Comparison of ENCODE assay signal across 9 cellular contexts in the genomic region with DNA sequence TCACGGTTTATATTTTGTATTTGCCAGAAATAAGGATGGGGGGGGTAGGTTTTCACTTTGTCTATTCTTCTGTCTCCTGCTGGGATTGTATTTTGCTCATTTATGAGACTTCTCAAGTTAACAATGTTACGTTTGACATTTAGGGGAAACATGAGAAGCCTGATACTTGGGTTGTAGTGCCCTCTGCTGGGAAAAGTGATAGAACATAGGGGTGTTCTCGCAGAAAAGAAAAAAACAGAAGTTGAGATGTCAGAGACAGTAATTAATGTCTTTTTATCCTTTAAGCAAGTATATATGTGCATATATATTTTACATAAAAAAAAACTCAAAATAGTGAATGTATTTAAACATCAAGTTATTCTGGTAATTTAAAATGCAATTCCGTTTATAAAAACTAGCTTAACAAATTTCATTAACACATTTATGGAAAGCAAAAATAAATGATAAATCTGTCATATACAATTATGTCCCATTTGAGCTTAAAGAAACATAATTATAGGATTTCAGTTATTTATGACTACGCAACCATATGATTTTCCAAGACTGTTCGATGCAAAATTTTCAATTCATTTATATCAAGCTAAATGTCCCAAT. TPM values are rescaled to one million over a fixed set of nuclear protein-coding genes. Genes with fewer than 3 reads are reported as not detected.
A peak's percentile ranks its signal among the peaks of the same experiment; 100 is the strongest.
DNase-seq lines count a peak whose midpoint lies in the region; ATAC-seq and TF ChIP-seq lines count a peak whose summit lies in the region.
"Had no signal": no experiment of that assay in that cellular context is flagged by ENCODE, and none has a peak within 500 bp of the region (broad histone marks: within the 10 kb centered on the region; RNA-seq: fewer than 3 reads in every experiment).

No MANE protein-coding gene starts in this region.

- H3K4me3 ChIP-seq in HL-60 (replicated peaks; ENCODE audit: insufficient read depth, low read length) (no peak overlapping the region), testis (no peak overlapping the region)
- H3K4me3 ChIP-seq: upper lobe of left lung had no signal

- no peaks in the 10 kb centered on the region for H3K9me3 ChIP-seq in testis
- H3K9me3 ChIP-seq: upper lobe of left lung had no signal

- no peak overlapping the region for H3K4me3 Mint-ChIP-seq in activated T-cell treated with anti-CD3 and anti-CD28 coated beads, Interleukin-2, amount 50 U/mL, for 24 hours

- no peaks in the 10 kb centered on the region for H3K9me3 Mint-ChIP-seq in activated T-cell treated with anti-CD3 and anti-CD28 coated beads, Interleukin-2, amount 50 U/mL, for 24 hours

- no peaks in the 10 kb centered on the region for H3K36me3 ChIP-seq in testis (ENCODE audit: low read depth, missing control alignments)
- H3K36me3 ChIP-seq: upper lobe of left lung had no signal

- peaks cover 2% of the 10 kb centered on the region for H3K4me1 Mint-ChIP-seq in activated T-cell treated with anti-CD3 and anti-CD28 coated beads, Interleukin-2, amount 50 U/mL, for 24 hours (ENCODE audit: low read depth)

- WGBS in testis, 2 donors = 44 to 48% methylated on average over 6 of the region's 6 CpGs

- no peaks in the 10 kb centered on the region for H3K36me3 Mint-ChIP-seq in activated T-cell treated with anti-CD3 and anti-CD28 coated beads, Interleukin-2, amount 50 U/mL, for 24 hours (ENCODE audit: low read depth)

- H3K27ac ChIP-seq in HL-60 (replicated peaks) (no peak overlapping the region), testis (no peak overlapping the region)
- H3K27ac ChIP-seq: upper lobe of left lung had no signal

- ATAC-seq in GM19328 (IDR thresholded peaks at IDR 0.05; ENCODE audit: unreplicated experiment) = peak; percentile 58

- H3K27me3 Mint-ChIP-seq in activated T-cell treated with anti-CD3 and anti-CD28 coated beads, Interleukin-2, amount 50 U/mL, for 24 hours = peaks cover 9% of the 10 kb centered on the region

- TF ChIP-seq POLR2A in testis (IDR thresholded peaks at IDR 0.05) = no peak

- TF ChIP-seq CTCF in HL-60 (IDR thresholded peaks at IDR 0.05; ENCODE audit: insufficient read depth, low read length) = peak; percentile 23
- peak in 1 of 3 experiments; percentile 47 for TF ChIP-seq CTCF in testis (IDR thresholded peaks at IDR 0.05)

- no peak overlapping the region for H3K27ac Mint-ChIP-seq in activated T-cell treated with anti-CD3 and anti-CD28 coated beads, Interleukin-2, amount 50 U/mL, for 24 hours

- intact Hi-C loops in testis (cut with DNase I; ENCODE audit: low total_unique reads) = no loop called here

- H3K4me1 ChIP-seq in testis = no peaks in the 10 kb centered on the region
- H3K4me1 ChIP-seq: upper lobe of left lung had no signal

- DNase-seq in EH (ENCODE audit: low read depth) = peak; percentile 56
- peak; percentile 3 to 54 for DNase-seq in HL-60 (ENCODE audit: low read depth in 1 of 2, low spot score in 1 of 2)
- peak; percentile 46 for DNase-seq in NCI-H748 treated with DMSO at 0.1 percent for 48 hours (lab: John Stamatoyannopoulos, UW)
- peak; percentile 58 for DNase-seq in amniotic epithelial cell (ENCODE audit: low read depth)
- DNase-seq in kidney glomerular epithelial cell (lab: John Stamatoyannopoulos, UW) = peak; percentile 72
- peak; percentile 65 for DNase-seq in testis
- DNase-seq in activated T-cell treated with anti-CD3 and anti-CD28 coated beads, Interleukin-2, amount 50 U/mL, for 24 hours = no peak
- DNase-seq: upper lobe of left lung had no signal

- H3K27me3 ChIP-seq in HL-60 (ENCODE audit: insufficient read depth, poor library complexity, severe bottlenecking) (no peaks in the 10 kb centered on the region), testis (no peaks in the 10 kb centered on the region)
- H3K27me3 ChIP-seq: upper lobe of left lung had no signal

RNA-seq across cellular contexts. Expression of a gene that starts 46.0 kb away (rescaled TPM):
- total RNA-seq in testis = 1 to 10 TPM; 1.0 to 1.1 TPM
- 0.58 TPM for polyA plus RNA-seq in testis (ENCODE audit: insufficient read depth, low read depth, low replicate concordance)
- total RNA-seq: upper lobe of left lung had no signal
